1 cellular context compared by ENCODE assay signal in the genomic region with DNA sequence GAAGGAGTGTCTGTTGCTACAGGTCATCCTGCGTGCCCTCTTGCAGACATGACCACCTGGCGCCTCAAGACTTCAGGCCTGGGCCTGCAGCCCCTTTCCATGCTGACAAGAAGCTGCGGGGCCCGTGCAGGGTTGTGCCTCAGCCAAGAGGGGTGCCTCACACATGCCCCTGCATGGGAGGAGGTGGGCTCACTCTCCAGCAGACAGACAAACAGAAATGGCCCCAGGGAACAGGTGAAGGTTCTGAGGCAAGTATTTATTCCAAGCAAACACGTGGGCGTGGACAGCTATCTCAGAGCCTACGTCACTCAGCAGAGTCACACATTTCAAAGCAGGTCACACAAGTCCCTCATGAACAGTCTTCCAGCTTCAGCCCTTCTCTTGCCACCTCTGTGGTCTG.
TF ChIP-seq lines count a peak whose summit lies in the region.

No MANE protein-coding gene starts in this region.

TF ChIP-seq in HepG2, 621 proteins besides CTCF, POLR2A, EP300 and RAD21 (continued from another document and continues in another):
- TF ChIP-seq PPARG (CRISPR knock-in tag; conservative IDR thresholded peaks at IDR 0.05) = no peak
- no peak for TF ChIP-seq ZNF337 (CRISPR knock-in tag; IDR thresholded peaks at IDR 0.05; ENCODE audit: borderline replicate concordance, low read depth)
- TF ChIP-seq, protein P1, sequence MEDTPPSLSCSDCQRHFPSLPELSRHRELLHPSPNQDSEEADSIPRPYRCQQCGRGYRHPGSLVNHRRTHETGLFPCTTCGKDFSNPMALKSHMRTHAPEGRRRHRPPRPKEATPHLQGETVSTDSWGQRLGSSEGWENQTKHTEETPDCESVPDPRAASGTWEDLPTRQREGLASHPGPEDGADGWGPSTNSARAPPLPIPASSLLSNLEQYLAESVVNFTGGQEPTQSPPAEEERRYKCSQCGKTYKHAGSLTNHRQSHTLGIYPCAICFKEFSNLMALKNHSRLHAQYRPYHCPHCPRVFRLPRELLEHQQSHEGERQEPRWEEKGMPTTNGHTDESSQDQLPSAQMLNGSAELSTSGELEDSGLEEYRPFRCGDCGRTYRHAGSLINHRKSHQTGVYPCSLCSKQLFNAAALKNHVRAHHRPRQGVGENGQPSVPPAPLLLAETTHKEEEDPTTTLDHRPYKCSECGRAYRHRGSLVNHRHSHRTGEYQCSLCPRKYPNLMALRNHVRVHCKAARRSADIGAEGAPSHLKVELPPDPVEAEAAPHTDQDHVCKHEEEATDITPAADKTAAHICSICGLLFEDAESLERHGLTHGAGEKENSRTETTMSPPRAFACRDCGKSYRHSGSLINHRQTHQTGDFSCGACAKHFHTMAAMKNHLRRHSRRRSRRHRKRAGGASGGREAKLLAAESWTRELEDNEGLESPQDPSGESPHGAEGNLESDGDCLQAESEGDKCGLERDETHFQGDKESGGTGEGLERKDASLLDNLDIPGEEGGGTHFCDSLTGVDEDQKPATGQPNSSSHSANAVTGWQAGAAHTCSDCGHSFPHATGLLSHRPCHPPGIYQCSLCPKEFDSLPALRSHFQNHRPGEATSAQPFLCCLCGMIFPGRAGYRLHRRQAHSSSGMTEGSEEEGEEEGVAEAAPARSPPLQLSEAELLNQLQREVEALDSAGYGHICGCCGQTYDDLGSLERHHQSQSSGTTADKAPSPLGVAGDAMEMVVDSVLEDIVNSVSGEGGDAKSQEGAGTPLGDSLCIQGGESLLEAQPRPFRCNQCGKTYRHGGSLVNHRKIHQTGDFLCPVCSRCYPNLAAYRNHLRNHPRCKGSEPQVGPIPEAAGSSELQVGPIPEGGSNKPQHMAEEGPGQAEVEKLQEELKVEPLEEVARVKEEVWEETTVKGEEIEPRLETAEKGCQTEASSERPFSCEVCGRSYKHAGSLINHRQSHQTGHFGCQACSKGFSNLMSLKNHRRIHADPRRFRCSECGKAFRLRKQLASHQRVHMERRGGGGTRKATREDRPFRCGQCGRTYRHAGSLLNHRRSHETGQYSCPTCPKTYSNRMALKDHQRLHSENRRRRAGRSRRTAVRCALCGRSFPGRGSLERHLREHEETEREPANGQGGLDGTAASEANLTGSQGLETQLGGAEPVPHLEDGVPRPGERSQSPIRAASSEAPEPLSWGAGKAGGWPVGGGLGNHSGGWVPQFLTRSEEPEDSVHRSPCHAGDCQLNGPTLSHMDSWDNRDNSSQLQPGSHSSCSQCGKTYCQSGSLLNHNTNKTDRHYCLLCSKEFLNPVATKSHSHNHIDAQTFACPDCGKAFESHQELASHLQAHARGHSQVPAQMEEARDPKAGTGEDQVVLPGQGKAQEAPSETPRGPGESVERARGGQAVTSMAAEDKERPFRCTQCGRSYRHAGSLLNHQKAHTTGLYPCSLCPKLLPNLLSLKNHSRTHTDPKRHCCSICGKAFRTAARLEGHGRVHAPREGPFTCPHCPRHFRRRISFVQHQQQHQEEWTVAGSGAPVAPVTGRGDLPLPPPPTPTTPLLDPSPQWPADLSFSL (CRISPR knock-in tag; IDR thresholded peaks at IDR 0.05) = no peak
- no peak for TF ChIP-seq ZNF205 (CRISPR knock-in tag; IDR thresholded peaks at IDR 0.05)
- TF ChIP-seq ESRRA (CRISPR knock-in tag; IDR thresholded peaks at IDR 0.05; ENCODE audit: low read depth) = no peak; the same call in 1 of the 2 replicates
- TF ChIP-seq, protein P2, sequence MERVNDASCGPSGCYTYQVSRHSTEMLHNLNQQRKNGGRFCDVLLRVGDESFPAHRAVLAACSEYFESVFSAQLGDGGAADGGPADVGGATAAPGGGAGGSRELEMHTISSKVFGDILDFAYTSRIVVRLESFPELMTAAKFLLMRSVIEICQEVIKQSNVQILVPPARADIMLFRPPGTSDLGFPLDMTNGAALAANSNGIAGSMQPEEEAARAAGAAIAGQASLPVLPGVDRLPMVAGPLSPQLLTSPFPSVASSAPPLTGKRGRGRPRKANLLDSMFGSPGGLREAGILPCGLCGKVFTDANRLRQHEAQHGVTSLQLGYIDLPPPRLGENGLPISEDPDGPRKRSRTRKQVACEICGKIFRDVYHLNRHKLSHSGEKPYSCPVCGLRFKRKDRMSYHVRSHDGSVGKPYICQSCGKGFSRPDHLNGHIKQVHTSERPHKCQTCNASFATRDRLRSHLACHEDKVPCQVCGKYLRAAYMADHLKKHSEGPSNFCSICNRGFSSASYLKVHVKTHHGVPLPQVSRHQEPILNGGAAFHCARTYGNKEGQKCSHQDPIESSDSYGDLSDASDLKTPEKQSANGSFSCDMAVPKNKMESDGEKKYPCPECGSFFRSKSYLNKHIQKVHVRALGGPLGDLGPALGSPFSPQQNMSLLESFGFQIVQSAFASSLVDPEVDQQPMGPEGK (CRISPR knock-in tag; IDR thresholded peaks at IDR 0.05) = no peak
- no peak for TF ChIP-seq KLF15 (CRISPR knock-in tag; IDR thresholded peaks at IDR 0.05; ENCODE audit: borderline replicate concordance)
- TF ChIP-seq ZNF747 (CRISPR knock-in tag; IDR thresholded peaks at IDR 0.05; ENCODE audit: borderline replicate concordance) = no peak
- TF ChIP-seq, protein P3, sequence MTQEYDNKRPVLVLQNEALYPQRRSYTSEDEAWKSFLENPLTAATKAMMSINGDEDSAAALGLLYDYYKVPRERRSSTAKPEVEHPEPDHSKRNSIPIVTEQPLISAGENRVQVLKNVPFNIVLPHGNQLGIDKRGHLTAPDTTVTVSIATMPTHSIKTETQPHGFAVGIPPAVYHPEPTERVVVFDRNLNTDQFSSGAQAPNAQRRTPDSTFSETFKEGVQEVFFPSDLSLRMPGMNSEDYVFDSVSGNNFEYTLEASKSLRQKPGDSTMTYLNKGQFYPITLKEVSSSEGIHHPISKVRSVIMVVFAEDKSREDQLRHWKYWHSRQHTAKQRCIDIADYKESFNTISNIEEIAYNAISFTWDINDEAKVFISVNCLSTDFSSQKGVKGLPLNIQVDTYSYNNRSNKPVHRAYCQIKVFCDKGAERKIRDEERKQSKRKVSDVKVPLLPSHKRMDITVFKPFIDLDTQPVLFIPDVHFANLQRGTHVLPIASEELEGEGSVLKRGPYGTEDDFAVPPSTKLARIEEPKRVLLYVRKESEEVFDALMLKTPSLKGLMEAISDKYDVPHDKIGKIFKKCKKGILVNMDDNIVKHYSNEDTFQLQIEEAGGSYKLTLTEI (CRISPR knock-in tag; conservative IDR thresholded peaks at IDR 0.05) = no peak
- no peak for TF ChIP-seq HNF4A (CRISPR knock-in tag; IDR thresholded peaks at IDR 0.05)
- TF ChIP-seq FOXC1 (CRISPR knock-in tag; IDR thresholded peaks at IDR 0.05; ENCODE audit: borderline replicate concordance) = 0 out of 2 replicates have a peak, but pooled peaks have one; percentile 36
- TF ChIP-seq, protein P4, sequence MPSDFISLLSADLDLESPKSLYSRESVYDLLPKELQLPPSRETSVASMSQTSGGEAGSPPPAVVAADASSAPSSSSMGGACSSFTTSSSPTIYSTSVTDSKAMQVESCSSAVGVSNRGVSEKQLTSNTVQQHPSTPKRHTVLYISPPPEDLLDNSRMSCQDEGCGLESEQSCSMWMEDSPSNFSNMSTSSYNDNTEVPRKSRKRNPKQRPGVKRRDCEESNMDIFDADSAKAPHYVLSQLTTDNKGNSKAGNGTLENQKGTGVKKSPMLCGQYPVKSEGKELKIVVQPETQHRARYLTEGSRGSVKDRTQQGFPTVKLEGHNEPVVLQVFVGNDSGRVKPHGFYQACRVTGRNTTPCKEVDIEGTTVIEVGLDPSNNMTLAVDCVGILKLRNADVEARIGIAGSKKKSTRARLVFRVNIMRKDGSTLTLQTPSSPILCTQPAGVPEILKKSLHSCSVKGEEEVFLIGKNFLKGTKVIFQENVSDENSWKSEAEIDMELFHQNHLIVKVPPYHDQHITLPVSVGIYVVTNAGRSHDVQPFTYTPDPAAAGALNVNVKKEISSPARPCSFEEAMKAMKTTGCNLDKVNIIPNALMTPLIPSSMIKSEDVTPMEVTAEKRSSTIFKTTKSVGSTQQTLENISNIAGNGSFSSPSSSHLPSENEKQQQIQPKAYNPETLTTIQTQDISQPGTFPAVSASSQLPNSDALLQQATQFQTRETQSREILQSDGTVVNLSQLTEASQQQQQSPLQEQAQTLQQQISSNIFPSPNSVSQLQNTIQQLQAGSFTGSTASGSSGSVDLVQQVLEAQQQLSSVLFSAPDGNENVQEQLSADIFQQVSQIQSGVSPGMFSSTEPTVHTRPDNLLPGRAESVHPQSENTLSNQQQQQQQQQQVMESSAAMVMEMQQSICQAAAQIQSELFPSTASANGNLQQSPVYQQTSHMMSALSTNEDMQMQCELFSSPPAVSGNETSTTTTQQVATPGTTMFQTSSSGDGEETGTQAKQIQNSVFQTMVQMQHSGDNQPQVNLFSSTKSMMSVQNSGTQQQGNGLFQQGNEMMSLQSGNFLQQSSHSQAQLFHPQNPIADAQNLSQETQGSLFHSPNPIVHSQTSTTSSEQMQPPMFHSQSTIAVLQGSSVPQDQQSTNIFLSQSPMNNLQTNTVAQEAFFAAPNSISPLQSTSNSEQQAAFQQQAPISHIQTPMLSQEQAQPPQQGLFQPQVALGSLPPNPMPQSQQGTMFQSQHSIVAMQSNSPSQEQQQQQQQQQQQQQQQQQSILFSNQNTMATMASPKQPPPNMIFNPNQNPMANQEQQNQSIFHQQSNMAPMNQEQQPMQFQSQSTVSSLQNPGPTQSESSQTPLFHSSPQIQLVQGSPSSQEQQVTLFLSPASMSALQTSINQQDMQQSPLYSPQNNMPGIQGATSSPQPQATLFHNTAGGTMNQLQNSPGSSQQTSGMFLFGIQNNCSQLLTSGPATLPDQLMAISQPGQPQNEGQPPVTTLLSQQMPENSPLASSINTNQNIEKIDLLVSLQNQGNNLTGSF (CRISPR knock-in tag; IDR thresholded peaks at IDR 0.05) = no peak
- TF ChIP-seq STAT5B (CRISPR knock-in tag; IDR thresholded peaks at IDR 0.05) = no peak
- TF ChIP-seq, protein P5, sequence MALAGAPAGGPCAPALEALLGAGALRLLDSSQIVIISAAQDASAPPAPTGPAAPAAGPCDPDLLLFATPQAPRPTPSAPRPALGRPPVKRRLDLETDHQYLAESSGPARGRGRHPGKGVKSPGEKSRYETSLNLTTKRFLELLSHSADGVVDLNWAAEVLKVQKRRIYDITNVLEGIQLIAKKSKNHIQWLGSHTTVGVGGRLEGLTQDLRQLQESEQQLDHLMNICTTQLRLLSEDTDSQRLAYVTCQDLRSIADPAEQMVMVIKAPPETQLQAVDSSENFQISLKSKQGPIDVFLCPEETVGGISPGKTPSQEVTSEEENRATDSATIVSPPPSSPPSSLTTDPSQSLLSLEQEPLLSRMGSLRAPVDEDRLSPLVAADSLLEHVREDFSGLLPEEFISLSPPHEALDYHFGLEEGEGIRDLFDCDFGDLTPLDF (CRISPR knock-in tag; IDR thresholded peaks at IDR 0.05) = no peak
- no peak for TF ChIP-seq SMAD1 (CRISPR knock-in tag; IDR thresholded peaks at IDR 0.05; ENCODE audit: borderline replicate concordance, low read depth)
- no peak for TF ChIP-seq ZNF607 (CRISPR knock-in tag; IDR thresholded peaks at IDR 0.05; ENCODE audit: borderline replicate concordance)
- TF ChIP-seq, protein P6, sequence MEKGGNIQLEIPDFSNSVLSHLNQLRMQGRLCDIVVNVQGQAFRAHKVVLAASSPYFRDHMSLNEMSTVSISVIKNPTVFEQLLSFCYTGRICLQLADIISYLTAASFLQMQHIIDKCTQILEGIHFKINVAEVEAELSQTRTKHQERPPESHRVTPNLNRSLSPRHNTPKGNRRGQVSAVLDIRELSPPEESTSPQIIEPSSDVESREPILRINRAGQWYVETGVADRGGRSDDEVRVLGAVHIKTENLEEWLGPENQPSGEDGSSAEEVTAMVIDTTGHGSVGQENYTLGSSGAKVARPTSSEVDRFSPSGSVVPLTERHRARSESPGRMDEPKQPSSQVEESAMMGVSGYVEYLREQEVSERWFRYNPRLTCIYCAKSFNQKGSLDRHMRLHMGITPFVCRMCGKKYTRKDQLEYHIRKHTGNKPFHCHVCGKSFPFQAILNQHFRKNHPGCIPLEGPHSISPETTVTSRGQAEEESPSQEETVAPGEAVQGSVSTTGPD (CRISPR knock-in tag; IDR thresholded peaks at IDR 0.05) = no peak
- TF ChIP-seq TBX2 (CRISPR knock-in tag; IDR thresholded peaks at IDR 0.05; ENCODE audit: borderline replicate concordance) = 0 out of 2 replicates have a peak, but pooled peaks have one; percentile 32
- no peak for TF ChIP-seq GTF3A (CRISPR knock-in tag; conservative IDR thresholded peaks at IDR 0.05)
- TF ChIP-seq MIER2 (CRISPR knock-in tag; IDR thresholded peaks at IDR 0.05) = no peak
- TF ChIP-seq, protein P7, sequence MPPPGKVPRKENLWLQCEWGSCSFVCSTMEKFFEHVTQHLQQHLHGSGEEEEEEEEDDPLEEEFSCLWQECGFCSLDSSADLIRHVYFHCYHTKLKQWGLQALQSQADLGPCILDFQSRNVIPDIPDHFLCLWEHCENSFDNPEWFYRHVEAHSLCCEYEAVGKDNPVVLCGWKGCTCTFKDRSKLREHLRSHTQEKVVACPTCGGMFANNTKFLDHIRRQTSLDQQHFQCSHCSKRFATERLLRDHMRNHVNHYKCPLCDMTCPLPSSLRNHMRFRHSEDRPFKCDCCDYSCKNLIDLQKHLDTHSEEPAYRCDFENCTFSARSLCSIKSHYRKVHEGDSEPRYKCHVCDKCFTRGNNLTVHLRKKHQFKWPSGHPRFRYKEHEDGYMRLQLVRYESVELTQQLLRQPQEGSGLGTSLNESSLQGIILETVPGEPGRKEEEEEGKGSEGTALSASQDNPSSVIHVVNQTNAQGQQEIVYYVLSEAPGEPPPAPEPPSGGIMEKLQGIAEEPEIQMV (CRISPR knock-in tag; IDR thresholded peaks at IDR 0.05; ENCODE audit: low read depth) = no peak
- TF ChIP-seq ARNTL (CRISPR knock-in tag; IDR thresholded peaks at IDR 0.05) = peak; percentile 74
- TF ChIP-seq KDM2A (CRISPR knock-in tag; IDR thresholded peaks at IDR 0.05; ENCODE audit: borderline replicate concordance, low read depth) = no peak
- TF ChIP-seq, protein P8, sequence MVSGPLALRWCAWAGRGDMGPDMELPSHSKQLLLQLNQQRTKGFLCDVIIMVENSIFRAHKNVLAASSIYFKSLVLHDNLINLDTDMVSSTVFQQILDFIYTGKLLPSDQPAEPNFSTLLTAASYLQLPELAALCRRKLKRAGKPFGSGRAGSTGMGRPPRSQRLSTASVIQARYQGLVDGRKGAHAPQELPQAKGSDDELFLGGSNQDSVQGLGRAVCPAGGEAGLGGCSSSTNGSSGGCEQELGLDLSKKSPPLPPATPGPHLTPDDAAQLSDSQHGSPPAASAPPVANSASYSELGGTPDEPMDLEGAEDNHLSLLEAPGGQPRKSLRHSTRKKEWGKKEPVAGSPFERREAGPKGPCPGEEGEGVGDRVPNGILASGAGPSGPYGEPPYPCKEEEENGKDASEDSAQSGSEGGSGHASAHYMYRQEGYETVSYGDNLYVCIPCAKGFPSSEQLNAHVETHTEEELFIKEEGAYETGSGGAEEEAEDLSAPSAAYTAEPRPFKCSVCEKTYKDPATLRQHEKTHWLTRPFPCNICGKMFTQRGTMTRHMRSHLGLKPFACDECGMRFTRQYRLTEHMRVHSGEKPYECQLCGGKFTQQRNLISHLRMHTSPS (CRISPR knock-in tag; IDR thresholded peaks at IDR 0.05; ENCODE audit: low read depth) = no peak
- TF ChIP-seq HIVEP1 (CRISPR knock-in tag; IDR thresholded peaks at IDR 0.05) = no peak
- no peak for TF ChIP-seq RFX3 (CRISPR knock-in tag; IDR thresholded peaks at IDR 0.05)
- TF ChIP-seq TBP (CRISPR knock-in tag; IDR thresholded peaks at IDR 0.05) = no peak
- peak; percentile 16 for TF ChIP-seq HNRNPH1 (optimal IDR thresholded peaks at IDR 0.05; ENCODE audit: low read depth, low read length)
- TF ChIP-seq, protein P9, sequence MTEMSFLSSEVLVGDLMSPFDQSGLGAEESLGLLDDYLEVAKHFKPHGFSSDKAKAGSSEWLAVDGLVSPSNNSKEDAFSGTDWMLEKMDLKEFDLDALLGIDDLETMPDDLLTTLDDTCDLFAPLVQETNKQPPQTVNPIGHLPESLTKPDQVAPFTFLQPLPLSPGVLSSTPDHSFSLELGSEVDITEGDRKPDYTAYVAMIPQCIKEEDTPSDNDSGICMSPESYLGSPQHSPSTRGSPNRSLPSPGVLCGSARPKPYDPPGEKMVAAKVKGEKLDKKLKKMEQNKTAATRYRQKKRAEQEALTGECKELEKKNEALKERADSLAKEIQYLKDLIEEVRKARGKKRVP (CRISPR knock-in tag; IDR thresholded peaks at IDR 0.05) = no peak
